Comparison of ENCODE assay signal across 8 cellular contexts in the genomic region with DNA sequence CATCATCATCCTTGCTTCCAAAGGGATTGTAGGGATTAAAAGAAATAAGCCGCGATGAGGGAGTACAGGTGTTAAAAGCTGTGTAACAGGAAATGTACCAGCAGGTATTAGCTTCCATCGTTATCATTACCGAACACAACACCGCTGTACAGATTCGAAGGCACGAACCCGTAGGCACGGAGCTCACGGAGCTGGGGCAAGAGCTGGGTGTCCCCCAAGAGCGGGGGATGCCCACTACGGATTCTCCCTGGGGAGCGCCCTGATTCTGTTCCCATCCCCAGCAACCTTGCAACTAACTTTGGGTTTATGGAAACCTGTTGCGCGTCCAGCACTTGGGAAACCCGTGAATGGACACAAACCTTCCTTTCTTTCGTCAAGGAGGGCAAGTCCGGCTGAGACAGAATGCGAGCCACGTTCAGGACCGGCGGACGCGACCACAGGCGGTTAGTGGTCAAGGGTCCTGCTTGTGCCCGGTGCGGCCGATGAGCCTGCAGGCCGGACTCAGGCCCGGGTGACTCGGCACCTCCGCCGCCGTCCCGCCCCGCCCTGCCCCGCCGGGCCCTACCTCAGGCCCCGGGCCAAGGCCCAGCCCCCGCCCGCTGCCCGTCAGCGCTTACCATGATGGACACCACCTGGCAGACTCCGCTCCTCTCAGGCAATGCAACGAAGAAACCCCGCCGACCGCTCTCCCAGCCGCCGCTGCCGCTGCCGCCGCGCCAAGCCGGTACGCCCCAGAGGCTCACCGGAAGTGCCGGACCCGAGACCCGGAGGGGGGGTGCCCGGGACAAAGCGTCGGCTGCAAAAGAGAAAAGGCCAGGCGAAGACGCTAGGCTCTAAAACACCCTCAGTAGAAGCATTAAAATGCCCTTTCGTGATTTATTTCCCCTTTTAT. TPM values are rescaled to one million over a fixed set of nuclear protein-coding genes. Genes with fewer than 3 reads are reported as not detected.
A peak's percentile ranks its signal among the peaks of the same experiment; 100 is the strongest.
DNase-seq lines count a peak whose midpoint lies in the region; ATAC-seq lines count a peak whose summit lies in the region.

A gene with protein sequence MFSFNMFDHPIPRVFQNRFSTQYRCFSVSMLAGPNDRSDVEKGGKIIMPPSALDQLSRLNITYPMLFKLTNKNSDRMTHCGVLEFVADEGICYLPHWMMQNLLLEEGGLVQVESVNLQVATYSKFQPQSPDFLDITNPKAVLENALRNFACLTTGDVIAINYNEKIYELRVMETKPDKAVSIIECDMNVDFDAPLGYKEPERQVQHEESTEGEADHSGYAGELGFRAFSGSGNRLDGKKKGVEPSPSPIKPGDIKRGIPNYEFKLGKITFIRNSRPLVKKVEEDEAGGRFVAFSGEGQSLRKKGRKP (minus strand): TSS at position 728 of the 892 bp plus-strand sequence. CDS start 108 bp downstream, at position 620.

- no peaks in the 10 kb centered on the region for H3K27me3 ChIP-seq in naive thymus-derived CD4-positive, alpha-beta T cell (ENCODE audit: control insufficient read depth in 2 of 2, insufficient read depth in 2 of 2, low read length in 2 of 2)

- H3K9me3 ChIP-seq in naive thymus-derived CD4-positive, alpha-beta T cell (ENCODE audit: control insufficient read depth in 2 of 3, low read length in 3 of 3): no peaks in the 10 kb centered on the region

- intact Hi-C loops in activated T-helper 1 cell treated with anti-CD3 and anti-CD28 coated beads, Interleukin-12 subunit alpha, Interleukin-12 subunit beta, Interleukin-2, Interleukin-4 antibody, amounts not matched to agents 30 ng/mL and 10 ng/mL and 1 ng/mL, durations not matched to agents 14 hours and 24 hours and 36 hours (cut with micrococcal nuclease): loop anchor here (1.0 to 5.0 kb wide), 9 partner anchors 31 to 414 kb away; a partner anchor contains a TSS
- intact Hi-C loops in naive thymus-derived CD4-positive, alpha-beta T cell (cut with micrococcal nuclease): loop anchor here (1.0 to 10.0 kb wide), 13 partner anchors 31 to 1401 kb away; a partner anchor contains a TSS

- POLR2A ChIA-PET in naive thymus-derived CD4-positive, alpha-beta T cell (lab: Charles Lee): interaction anchor here (0.6 to 2.4 kb wide), 15 partner anchors 10 to 639 kb away, joined by 3 to 14 read pairs (median 4); a partner anchor contains a TSS

- H3K4me1 Mint-ChIP-seq in activated T-helper 1 cell treated with anti-CD3 and anti-CD28 coated beads, Interleukin-12 subunit alpha, Interleukin-12 subunit beta, Interleukin-2, Interleukin-4 antibody, amounts not matched to agents 30 ng/mL and 10 ng/mL and 1 ng/mL, durations not matched to agents 14 hours and 24 hours and 36 hours (ENCODE audit: low read depth): peaks cover 44% of the 10 kb centered on the region
- peaks cover 24 to 43% (median 33%) of the 10 kb centered on the region in 7 donors for H3K4me1 Mint-ChIP-seq in naive thymus-derived CD4-positive, alpha-beta T cell

- peaks cover 20% of the 10 kb centered on the region for H3K36me3 Mint-ChIP-seq in activated T-helper 1 cell treated with anti-CD3 and anti-CD28 coated beads, Interleukin-12 subunit alpha, Interleukin-12 subunit beta, Interleukin-2, Interleukin-4 antibody, amounts not matched to agents 30 ng/mL and 10 ng/mL and 1 ng/mL, durations not matched to agents 14 hours and 24 hours and 36 hours (ENCODE audit: low read depth)
- peaks cover 0 to 6% (median 0%) of the 10 kb centered on the region in 5 donors for H3K36me3 Mint-ChIP-seq in naive thymus-derived CD4-positive, alpha-beta T cell

- H3K27me3 Mint-ChIP-seq in activated T-helper 1 cell treated with anti-CD3 and anti-CD28 coated beads, Interleukin-12 subunit alpha, Interleukin-12 subunit beta, Interleukin-2, Interleukin-4 antibody, amounts not matched to agents 30 ng/mL and 10 ng/mL and 1 ng/mL, durations not matched to agents 14 hours and 24 hours and 36 hours (ENCODE audit: insufficient read depth): no peaks in the 10 kb centered on the region
- no peaks in the 10 kb centered on the region for H3K27me3 Mint-ChIP-seq in naive thymus-derived CD4-positive, alpha-beta T cell

- ATAC-seq in GM19463 (IDR thresholded peaks at IDR 0.05; ENCODE audit: unreplicated experiment): peak; percentile 46
- peak; percentile 63 for ATAC-seq in naive thymus-derived CD4-positive, alpha-beta T cell

- H3K4me3 Mint-ChIP-seq in activated T-helper 1 cell treated with anti-CD3 and anti-CD28 coated beads, Interleukin-12 subunit alpha, Interleukin-12 subunit beta, Interleukin-2, Interleukin-4 antibody, amounts not matched to agents 30 ng/mL and 10 ng/mL and 1 ng/mL, durations not matched to agents 14 hours and 24 hours and 36 hours: peak within 1 kb of the TSS; percentile 97
- peak within 1 kb of the TSS; percentile 87 to 98 (median 92) for H3K4me3 Mint-ChIP-seq in naive thymus-derived CD4-positive, alpha-beta T cell

- H3K9me3 Mint-ChIP-seq in activated T-helper 1 cell treated with anti-CD3 and anti-CD28 coated beads, Interleukin-12 subunit alpha, Interleukin-12 subunit beta, Interleukin-2, Interleukin-4 antibody, amounts not matched to agents 30 ng/mL and 10 ng/mL and 1 ng/mL, durations not matched to agents 14 hours and 24 hours and 36 hours: no peaks in the 10 kb centered on the region
- peaks cover 0 to 2% (median 0%) of the 10 kb centered on the region in 11 donors for H3K9me3 Mint-ChIP-seq in naive thymus-derived CD4-positive, alpha-beta T cell

- H3K4me3 ChIP-seq in naive thymus-derived CD4-positive, alpha-beta T cell (ENCODE audit: low read length): peak within 1 kb of the TSS; percentile 85

- H3K27ac ChIP-seq in naive thymus-derived CD4-positive, alpha-beta T cell (ENCODE audit: low read depth, low read length): peak within 1 kb of the TSS; percentile 96

- peak; percentile 75 for DNase-seq in COR-L47 (lab: John Stamatoyannopoulos, UW)
- peak; percentile 67 for DNase-seq in HPDE6-E6E7 (ENCODE audit: extremely low spot score)
- peak; percentile 87 for DNase-seq in RKO (ENCODE audit: low spot score)
- DNase-seq in activated T-helper 1 cell treated with anti-CD3 and anti-CD28 coated beads, Interleukin-12 subunit alpha, Interleukin-12 subunit beta, Interleukin-2, Interleukin-4 antibody, amounts not matched to agents 30 ng/mL and 10 ng/mL and 1 ng/mL, durations not matched to agents 14 hours and 24 hours and 36 hours (ENCODE audit: low spot score): peak; percentile 80
- peak; percentile 80 for DNase-seq in fibroblast of gingiva (ENCODE audit: low read depth)
- DNase-seq in naive thymus-derived CD4-positive, alpha-beta T cell: peak; percentile 33 to 83 (median 69)
- DNase-seq in stimulated activated naive CD4-positive, alpha-beta T cell (lab: John Stamatoyannopoulos, UW): peak; percentile 62 to 97 (median 77)

- CTCF ChIA-PET in naive thymus-derived CD4-positive, alpha-beta T cell (lab: Charles Lee): interaction anchor here (0.7 to 2.3 kb wide), 6 partner anchors 24 to 151 kb away, joined by 3 to 13 read pairs (median 3); no protein-coding TSS in a partner anchor

- H3K27ac Mint-ChIP-seq in activated T-helper 1 cell treated with anti-CD3 and anti-CD28 coated beads, Interleukin-12 subunit alpha, Interleukin-12 subunit beta, Interleukin-2, Interleukin-4 antibody, amounts not matched to agents 30 ng/mL and 10 ng/mL and 1 ng/mL, durations not matched to agents 14 hours and 24 hours and 36 hours: peak within 1 kb of the TSS; percentile 99
- H3K27ac Mint-ChIP-seq in naive thymus-derived CD4-positive, alpha-beta T cell: peak within 1 kb of the TSS; percentile 98 to 100 (median 99)

- peaks cover 17 to 19% of the 10 kb centered on the region in 2 donors for H3K4me1 ChIP-seq in naive thymus-derived CD4-positive, alpha-beta T cell (ENCODE audit: control insufficient read depth in 2 of 2, insufficient read depth in 2 of 2, low read length in 2 of 2)

- H3K36me3 ChIP-seq in naive thymus-derived CD4-positive, alpha-beta T cell (ENCODE audit: control insufficient read depth in 2 of 3, insufficient read depth in 3 of 3, low read length in 3 of 3): peaks cover under 1 to 17% (median 3%) of the 10 kb centered on the region in 3 experiments

RNA-seq across cellular contexts. Expression of the gene that starts here (rescaled TPM):
- 88.2 and 108 TPM in 2 replicates for total RNA-seq in activated T-helper 1 cell treated with anti-CD3 and anti-CD28 coated beads, Interleukin-12 subunit alpha, Interleukin-12 subunit beta, Interleukin-2, Interleukin-4 antibody, amounts not matched to agents 30 ng/mL and 10 ng/mL and 1 ng/mL, durations not matched to agents 14 hours and 24 hours and 36 hours
- 10 to 100 TPM; 46.8 to 84.8 (median 66.9) TPM for total RNA-seq in naive thymus-derived CD4-positive, alpha-beta T cell
- 10 to 100 TPM; 78.7 to 87.8 TPM for polyA plus RNA-seq in naive thymus-derived CD4-positive, alpha-beta T cell

Comparison
In these comparisons a context has a peak if more than half of its experiments do, and no peak if none do; other contexts are left out.
1. Peak in every context shown above with its lines: DNase-seq, ATAC-seq, H3K4me3 ChIP-seq and H3K27ac ChIP-seq.